8 cellular contexts compared by ENCODE assay signal in the genomic region with DNA sequence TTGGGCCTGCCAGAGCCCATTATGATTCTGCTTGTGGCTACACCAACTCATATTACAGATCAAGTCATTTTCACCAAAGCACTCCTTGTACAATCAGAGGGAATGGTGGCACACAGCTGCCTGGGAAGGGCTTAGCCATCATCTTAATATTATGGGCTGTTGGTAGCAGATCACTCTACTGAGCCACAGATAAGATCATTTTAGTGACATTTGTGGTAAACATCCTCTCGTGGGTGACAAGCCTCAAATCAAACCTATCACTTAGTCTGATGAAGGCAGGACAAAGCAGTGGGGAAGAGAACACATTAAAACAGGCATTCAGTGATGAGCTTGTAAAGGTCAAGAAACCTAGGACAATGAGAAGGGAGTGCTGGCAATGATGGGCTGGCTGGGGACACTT.
"Had no signal": no experiment of that assay in that cellular context is flagged by ENCODE, and none has a peak within 500 bp of the region (broad histone marks: within the 10 kb centered on the region; RNA-seq: fewer than 3 reads in every experiment).

No MANE protein-coding gene starts in this region.

- H3K9me3 Mint-ChIP-seq: GM23338, IgD-negative memory B cell had no signal

- H3K36me3 Mint-ChIP-seq: IgD-negative memory B cell had no signal

- H3K27ac Mint-ChIP-seq: GM23338, IgD-negative memory B cell had no signal

- FAIRE-seq: H1, H54, HepG2 had no signal

- H2AFZ ChIP-seq: GM23338 had no signal

- H3K4me3 Mint-ChIP-seq: GM23338, H9, IgD-negative memory B cell had no signal

- H3K4me3 ChIP-seq: GM23338 had no signal

- H3K4me2 ChIP-seq: GM23338 had no signal

- ATAC-seq: GM23338, HepG2 had no signal

- DNase-seq: H9, HCEC 1CT, KBM-7 had no signal
